Comparison of ENCODE assay signal across 9 cellular contexts in the genomic region with DNA sequence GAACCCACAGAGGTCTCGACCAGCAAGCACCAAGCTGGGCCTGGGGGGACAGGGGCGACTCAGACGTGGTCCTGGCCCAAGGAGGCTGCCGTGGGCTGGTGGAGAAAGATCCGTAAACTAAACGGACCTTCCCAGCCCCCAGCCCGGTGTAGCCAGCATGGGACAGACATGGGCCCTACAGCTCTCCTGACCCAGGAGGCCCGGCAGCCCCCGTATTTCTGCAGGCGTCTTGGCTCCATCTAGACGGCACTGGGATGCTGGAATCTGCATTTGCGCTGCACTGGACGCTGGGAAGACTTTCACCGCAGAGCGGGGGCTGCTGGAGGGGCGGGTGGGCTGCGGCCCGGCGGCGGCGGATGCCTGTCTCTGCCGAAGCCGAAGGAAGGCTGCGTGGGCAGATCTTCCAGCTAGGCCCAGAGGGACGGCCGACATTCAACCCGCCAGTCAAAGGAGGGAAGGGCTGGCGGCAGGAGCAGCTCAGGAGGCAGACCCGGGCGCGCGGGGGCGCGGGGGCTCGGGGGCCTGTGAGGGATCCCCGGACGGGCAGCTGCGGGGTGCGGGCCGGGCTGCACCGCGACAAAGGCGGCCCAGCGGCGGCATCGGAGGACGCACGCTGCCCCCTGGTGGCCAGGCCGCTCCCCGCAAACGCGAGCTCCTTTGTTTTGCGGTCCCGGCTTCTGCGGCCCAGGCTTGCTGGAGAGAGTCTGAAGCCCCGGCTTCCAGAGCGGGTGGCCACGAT.
DNase-seq lines count a peak whose midpoint lies in the region; ATAC-seq and TF ChIP-seq lines count a peak whose summit lies in the region.
"Had no signal": no experiment of that assay in that cellular context is flagged by ENCODE, and none has a peak within 500 bp of the region (broad histone marks: within the 10 kb centered on the region; RNA-seq: fewer than 3 reads in every experiment).

No MANE protein-coding gene starts in this region.

- no peak for TF ChIP-seq POLR2A in HCT116 (IDR thresholded peaks at IDR 0.05; ENCODE audit: borderline replicate concordance, extremely low read depth, insufficient read depth, insufficient read length)

- no peak overlapping the region for H3K27ac ChIP-seq in HCT116 (ENCODE audit: low read depth, low read length)
- H3K27ac ChIP-seq in dorsolateral prefrontal cortex = peak overlapping the region in 24 of 59 donors; percentile 3 to 86 (median 52)
- H3K27ac ChIP-seq in lung (ENCODE audit: low read depth in 1 of 2, low read length in 1 of 2) = no peak overlapping the region

- no peaks in the 10 kb centered on the region; a peak in 1 of 4 replicates for H3K4me1 ChIP-seq in HCT116 (ENCODE audit: control insufficient read depth in 1 of 2, insufficient read depth in 2 of 2, low read length in 2 of 2)
- H3K4me1 ChIP-seq in lung (ENCODE audit: control insufficient read depth in 2 of 2, insufficient read depth in 2 of 2, low read length in 2 of 2) = peaks cover 0 to 6% of the 10 kb centered on the region in 2 donors

- H3K4me3 ChIP-seq in HCT116 (replicated peaks in 1 of 2; ENCODE audit: low read depth in 1 of 2, low read length in 2 of 2) (no peak overlapping the region), dorsolateral prefrontal cortex (peak overlapping the region; percentile 26 to 69 (median 56)), lung (no peak overlapping the region)

- H3K36me3 ChIP-seq in HCT116 (ENCODE audit: control insufficient read depth in 1 of 2, insufficient read depth in 2 of 2, low read length in 2 of 2) (no peaks in the 10 kb centered on the region), lung (ENCODE audit: control insufficient read depth in 2 of 2, insufficient read depth in 2 of 2, low read length in 2 of 2) (no peaks in the 10 kb centered on the region)

- H3K9me2 ChIP-seq in HCT116 (ENCODE audit: insufficient read depth) = no peaks in the 10 kb centered on the region

- RAD21 ChIA-PET in HCT116 (lab: Charles Lee; ENCODE audit: low non-redundant PET in 1 of 2, low total read pairs in 2 of 2, uncharacterized antibody in 2 of 2, unreplicated experiment in 2 of 2) = interaction anchor here (0.7 to 2.7 kb wide), 3 partner anchors 27 to 266 kb away, joined by 3 to 30 read pairs (median 15); a partner anchor contains a TSS

- ATAC-seq in HCT116 (peak; percentile 92), lung (ENCODE audit: insufficient read depth, low FRiP score) (peak; percentile 68)
- ATAC-seq: effector memory CD8-positive, alpha-beta T cell had no signal

- POLR2A ChIA-PET in HCT116 (lab: Charles Lee) = interaction anchor here (0.9 kb wide), 1 partner anchor 266 kb away, joined by 8 read pairs; a partner anchor contains a TSS
- POLR2A ChIA-PET in activated CD4-positive, alpha-beta T cell treated with anti-CD3 and anti-CD28 coated beads, Interleukin-2, amount 10 ng/mL, durations not matched to agents 7 days and 5 days (lab: Charles Lee) = no interaction called here

- no peaks in the 10 kb centered on the region for H3K4me1 Mint-ChIP-seq in activated CD4-positive, alpha-beta T cell treated with anti-CD3 and anti-CD28 coated beads, Interleukin-2, amount 10 ng/mL, durations not matched to agents 7 days and 5 days

- peaks cover 13% of the 10 kb centered on the region for H3K27me3 Mint-ChIP-seq in activated CD4-positive, alpha-beta T cell treated with anti-CD3 and anti-CD28 coated beads, Interleukin-2, amount 10 ng/mL, durations not matched to agents 7 days and 5 days

- no peak overlapping the region for H2AFZ ChIP-seq in HCT116 (ENCODE audit: low read depth, low read length, poor library complexity, severe bottlenecking)

- WGBS in lung, 2 donors = 8 to 9% methylated on average over 48 to 58 of the region's 58 CpGs

- intact Hi-C loops in HCT116 (cut with micrococcal nuclease) = loop anchor here (1.0 kb wide), 2 partner anchors 266 to 291 kb away; a partner anchor contains a TSS
- intact Hi-C loops in dorsolateral prefrontal cortex (cut with DNase I) = loop anchor here (1.0 to 10.0 kb wide), 3 partner anchors 266 to 1017 kb away; a partner anchor contains a TSS

- no peak overlapping the region for H3K4me3 Mint-ChIP-seq in activated CD4-positive, alpha-beta T cell treated with anti-CD3 and anti-CD28 coated beads, Interleukin-2, amount 10 ng/mL, durations not matched to agents 7 days and 5 days

- no peaks in the 10 kb centered on the region for H3K9me3 ChIP-seq in HCT116 (ENCODE audit: control insufficient read depth in 1 of 2, insufficient read depth in 1 of 2, low read depth in 1 of 2, low read length in 2 of 2)
- no peaks in the 10 kb centered on the region for H3K9me3 ChIP-seq in lung (ENCODE audit: control insufficient read depth in 2 of 2, insufficient read depth in 1 of 2, low read length in 1 of 2)

- peak overlapping the region; percentile 37 for H3K4me2 ChIP-seq in HCT116 (ENCODE audit: low read length)

- H3K9me3 Mint-ChIP-seq in activated CD4-positive, alpha-beta T cell treated with anti-CD3 and anti-CD28 coated beads, Interleukin-2, amount 10 ng/mL, durations not matched to agents 7 days and 5 days = no peaks in the 10 kb centered on the region
- H3K9me3 Mint-ChIP-seq: effector memory CD8-positive, alpha-beta T cell had no signal

- no peaks in the 10 kb centered on the region for H3K79me2 ChIP-seq in HCT116 (ENCODE audit: insufficient read depth, low read length)

- CTCF ChIA-PET in HCT116 (lab: Charles Lee) = interaction anchor here (0.7 to 4.5 kb wide), 20 partner anchors 12 to 1605 kb away, joined by 3 to 165 read pairs (median 4); a partner anchor contains a TSS
- CTCF ChIA-PET in activated CD4-positive, alpha-beta T cell treated with anti-CD3 and anti-CD28 coated beads, Interleukin-2, amount 10 ng/mL, durations not matched to agents 7 days and 5 days (lab: Charles Lee) = interaction anchor here (0.5 to 2.1 kb wide), 6 partner anchors 8 to 1535 kb away, joined by 3 to 8 read pairs (median 4); a partner anchor contains a TSS

- peak; percentile 64 to 73 (median 70) for TF ChIP-seq CTCF in HCT116 (IDR thresholded peaks at IDR 0.05 in 2 of 3, conservative IDR thresholded peaks at IDR 0.05 in 1 of 3; ENCODE audit: borderline replicate concordance in 1 of 3, insufficient read depth in 1 of 3, low read depth in 2 of 3, low read length in 2 of 3)
- peak; percentile 77 to 98 (median 93) for TF ChIP-seq CTCF in dorsolateral prefrontal cortex (IDR thresholded peaks at IDR 0.05 in 54 of 56, conservative IDR thresholded peaks at IDR 0.05 in 2 of 56; ENCODE audit: low read depth in 1 of 56, partially characterized antibody in 56 of 56)
- peak; percentile 45 for TF ChIP-seq CTCF in lung (IDR thresholded peaks at IDR 0.05; ENCODE audit: control extremely low read depth, extremely low read depth)

- peak; percentile 89 for TF ChIP-seq RAD21 in HCT116 (IDR thresholded peaks at IDR 0.05; ENCODE audit: low read depth)

- no peaks in the 10 kb centered on the region for H3K36me3 Mint-ChIP-seq in activated CD4-positive, alpha-beta T cell treated with anti-CD3 and anti-CD28 coated beads, Interleukin-2, amount 10 ng/mL, durations not matched to agents 7 days and 5 days (ENCODE audit: low read depth)

- no peak overlapping the region for H3K9ac ChIP-seq in HCT116 (ENCODE audit: low read length)

- H4K20me1 ChIP-seq in HCT116 (ENCODE audit: insufficient read depth) = no peaks in the 10 kb centered on the region

- DNase-seq in EL (peak; percentile 56), HCT116 (ENCODE audit: low read depth, low spot score) (no peak), NCI-H2227 treated with DMSO at 0.1 percent for 48 hours (lab: John Stamatoyannopoulos, UW) (peak; percentile 22), dorsolateral prefrontal cortex (peak; percentile 67 to 88 (median 78)), lung (ENCODE audit: low spot score) (peak; percentile 62), amniotic stem cell (lab: John Stamatoyannopoulos, UW) (no peak)
- peak; percentile 58 for DNase-seq in activated CD4-positive, alpha-beta T cell treated with anti-CD3 and anti-CD28 coated beads, Interleukin-2, amount 10 ng/mL, durations not matched to agents 7 days and 5 days
- peak; percentile 20 to 46 (median 22) for DNase-seq in stimulated activated CD4-positive, alpha-beta T cell treated with anti-CD3 and anti-CD28 coated beads, TNF-alpha, amount 100 ng/mL, for 4 hours (ENCODE audit: low read depth in 3 of 3)

- no TSS peak for BruUV-seq in HCT116 (replicated peaks; lab: Mats Ljungman, UMichigan)

- peaks cover 4% of the 10 kb centered on the region; the same call in 1 of the 2 replicates for H3K27me3 ChIP-seq in HCT116 (ENCODE audit: insufficient read depth, low read length)
- H3K27me3 ChIP-seq in dorsolateral prefrontal cortex = no peaks in the 10 kb centered on the region
- no peaks in the 10 kb centered on the region for H3K27me3 ChIP-seq in lung (ENCODE audit: control insufficient read depth, insufficient read depth)

- H3K27ac Mint-ChIP-seq in activated CD4-positive, alpha-beta T cell treated with anti-CD3 and anti-CD28 coated beads, Interleukin-2, amount 10 ng/mL, durations not matched to agents 7 days and 5 days = no peak overlapping the region
- H3K27ac Mint-ChIP-seq: effector memory CD8-positive, alpha-beta T cell had no signal

TF ChIP-seq in HCT116, 20 proteins besides CTCF, POLR2A, EP300 and RAD21:
- TF ChIP-seq ELF1 (IDR thresholded peaks at IDR 0.05; ENCODE audit: borderline replicate concordance, low read depth) (no peak), ZFX (IDR thresholded peaks at IDR 0.05) (peak; percentile 34; the same call in 1 of the 2 replicates)
- TF ChIP-seq, protein P1, sequence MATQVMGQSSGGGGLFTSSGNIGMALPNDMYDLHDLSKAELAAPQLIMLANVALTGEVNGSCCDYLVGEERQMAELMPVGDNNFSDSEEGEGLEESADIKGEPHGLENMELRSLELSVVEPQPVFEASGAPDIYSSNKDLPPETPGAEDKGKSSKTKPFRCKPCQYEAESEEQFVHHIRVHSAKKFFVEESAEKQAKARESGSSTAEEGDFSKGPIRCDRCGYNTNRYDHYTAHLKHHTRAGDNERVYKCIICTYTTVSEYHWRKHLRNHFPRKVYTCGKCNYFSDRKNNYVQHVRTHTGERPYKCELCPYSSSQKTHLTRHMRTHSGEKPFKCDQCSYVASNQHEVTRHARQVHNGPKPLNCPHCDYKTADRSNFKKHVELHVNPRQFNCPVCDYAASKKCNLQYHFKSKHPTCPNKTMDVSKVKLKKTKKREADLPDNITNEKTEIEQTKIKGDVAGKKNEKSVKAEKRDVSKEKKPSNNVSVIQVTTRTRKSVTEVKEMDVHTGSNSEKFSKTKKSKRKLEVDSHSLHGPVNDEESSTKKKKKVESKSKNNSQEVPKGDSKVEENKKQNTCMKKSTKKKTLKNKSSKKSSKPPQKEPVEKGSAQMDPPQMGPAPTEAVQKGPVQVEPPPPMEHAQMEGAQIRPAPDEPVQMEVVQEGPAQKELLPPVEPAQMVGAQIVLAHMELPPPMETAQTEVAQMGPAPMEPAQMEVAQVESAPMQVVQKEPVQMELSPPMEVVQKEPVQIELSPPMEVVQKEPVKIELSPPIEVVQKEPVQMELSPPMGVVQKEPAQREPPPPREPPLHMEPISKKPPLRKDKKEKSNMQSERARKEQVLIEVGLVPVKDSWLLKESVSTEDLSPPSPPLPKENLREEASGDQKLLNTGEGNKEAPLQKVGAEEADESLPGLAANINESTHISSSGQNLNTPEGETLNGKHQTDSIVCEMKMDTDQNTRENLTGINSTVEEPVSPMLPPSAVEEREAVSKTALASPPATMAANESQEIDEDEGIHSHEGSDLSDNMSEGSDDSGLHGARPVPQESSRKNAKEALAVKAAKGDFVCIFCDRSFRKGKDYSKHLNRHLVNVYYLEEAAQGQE (IDR thresholded peaks at IDR 0.05; ENCODE audit: low read depth) = no peak

Comparison
In these comparisons a context has a peak if more than half of its experiments do, and no peak if none do; other contexts are left out.
1. DNase-seq: peak in EL (single experiment), NCI-H2227 treated with DMSO at 0.1 percent for 48 hours (single experiment), activated CD4-positive, alpha-beta T cell treated with anti-CD3 and anti-CD28 coated beads, Interleukin-2, amount 10 ng/mL, durations not matched to agents 7 days and 5 days (single experiment), dorsolateral prefrontal cortex (10 of 10), lung (single experiment) and stimulated activated CD4-positive, alpha-beta T cell treated with anti-CD3 and anti-CD28 coated beads, TNF-alpha, amount 100 ng/mL, for 4 hours (3 of 3); none in HCT116 (single experiment) and amniotic stem cell (single experiment).
2. H3K4me3 ChIP-seq: peak in dorsolateral prefrontal cortex (59 of 59); none in HCT116 (0 of 2) and lung (single experiment).
3. Peak in every context shown above with its lines, with median percentiles within 50 percentile points of each other: CTCF ChIP-seq.